Comparison of ENCODE assay signal across 8 cellular contexts in the genomic region with DNA sequence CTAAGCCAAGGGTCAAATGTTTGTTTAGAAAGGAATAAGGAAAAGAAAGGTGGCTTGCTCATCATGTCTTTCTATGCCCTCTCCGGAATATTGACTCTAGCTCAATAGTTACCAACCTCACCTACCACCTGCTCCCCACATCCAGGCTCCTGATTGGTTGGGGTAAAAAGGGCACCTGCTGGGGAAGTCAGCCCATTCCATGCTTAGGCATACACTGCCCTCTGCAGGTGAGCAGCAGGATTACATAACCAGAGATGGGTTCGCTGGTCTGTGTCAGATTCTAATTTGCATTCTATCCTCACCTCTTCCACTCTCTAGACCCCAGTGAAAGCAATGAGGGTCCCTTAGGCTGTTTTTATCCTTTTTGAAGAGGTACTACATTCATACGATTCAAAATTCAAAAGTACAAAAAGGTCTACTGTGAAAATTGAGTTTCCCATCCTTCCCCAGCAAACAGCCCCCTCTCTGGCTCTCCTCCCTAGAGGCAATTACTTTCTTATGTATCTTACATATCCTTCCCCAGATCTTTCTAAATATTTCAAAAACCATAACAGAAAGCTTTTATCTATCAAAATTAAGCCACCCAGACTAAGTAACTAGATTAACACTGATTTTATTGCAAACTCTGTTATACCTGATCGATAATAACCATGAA.
DNase-seq lines count a peak whose midpoint lies in the region; ATAC-seq and TF ChIP-seq lines count a peak whose summit lies in the region.

No MANE protein-coding gene starts in this region.

- H3K4me3 ChIP-seq in SJCRH30 (no peak overlapping the region), prostate gland (no peak overlapping the region)

- H3K27me3 Mint-ChIP-seq in activated naive CD4-positive, alpha-beta T cell treated with anti-CD3 and anti-CD28 coated beads, Interleukin-2, amount 10 ng/mL, durations not matched to agents 7 days and 5 days: peaks cover 32% of the 10 kb centered on the region
- peaks cover 6% of the 10 kb centered on the region for H3K27me3 Mint-ChIP-seq in glutamatergic neuron (ENCODE audit: unreplicated experiment)

- H3K9me3 ChIP-seq in SJCRH30 (replicated peaks) (no peaks in the 10 kb centered on the region), prostate gland (no peaks in the 10 kb centered on the region)

- H3K4me1 ChIP-seq in SJCRH30 (no peaks in the 10 kb centered on the region), prostate gland (replicated peaks) (no peaks in the 10 kb centered on the region)

- ATAC-seq in HG03432 (IDR thresholded peaks at IDR 0.05; ENCODE audit: unreplicated experiment): no peak
- ATAC-seq in HG03457 (IDR thresholded peaks at IDR 0.05; ENCODE audit: unreplicated experiment): no peak

- 24% methylated on average over 4 of the region's 4 CpGs for WGBS in prostate gland

- H3K27ac ChIP-seq in SJCRH30 (no peak overlapping the region), prostate gland (no peak overlapping the region)

- H3K27me3 ChIP-seq in SJCRH30 (no peaks in the 10 kb centered on the region), prostate gland (replicated peaks; ENCODE audit: insufficient read depth) (no peaks in the 10 kb centered on the region)

- H3K36me3 ChIP-seq in SJCRH30 (no peaks in the 10 kb centered on the region), prostate gland (no peaks in the 10 kb centered on the region)

- CTCF ChIA-PET in activated naive CD4-positive, alpha-beta T cell treated with anti-CD3 and anti-CD28 coated beads, Interleukin-2, amount 10 ng/mL, durations not matched to agents 7 days and 5 days (lab: Charles Lee): interaction anchor here (0.6 to 1.8 kb wide), 11 partner anchors 8 to 1129 kb away, joined by 3 to 6 read pairs (median 3); no protein-coding TSS in a partner anchor

- H3K36me3 Mint-ChIP-seq in activated naive CD4-positive, alpha-beta T cell treated with anti-CD3 and anti-CD28 coated beads, Interleukin-2, amount 10 ng/mL, durations not matched to agents 7 days and 5 days: no peaks in the 10 kb centered on the region
- H3K36me3 Mint-ChIP-seq in glutamatergic neuron (ENCODE audit: unreplicated experiment): peaks cover 3% of the 10 kb centered on the region

- TF ChIP-seq CTCF in glutamatergic neuron (IDR thresholded peaks at IDR 0.05; ENCODE audit: partially characterized antibody, unreplicated experiment): peak; percentile 91
- peak; percentile 51 to 75 (median 62) for TF ChIP-seq CTCF in prostate gland (IDR thresholded peaks at IDR 0.05)

- no peaks in the 10 kb centered on the region for H3K4me1 Mint-ChIP-seq in activated naive CD4-positive, alpha-beta T cell treated with anti-CD3 and anti-CD28 coated beads, Interleukin-2, amount 10 ng/mL, durations not matched to agents 7 days and 5 days
- H3K4me1 Mint-ChIP-seq in glutamatergic neuron (ENCODE audit: low read depth, unreplicated experiment): no peaks in the 10 kb centered on the region

- no peak for TF ChIP-seq POLR2A in prostate gland (IDR thresholded peaks at IDR 0.05)

- no peaks in the 10 kb centered on the region for H3K9me3 Mint-ChIP-seq in activated naive CD4-positive, alpha-beta T cell treated with anti-CD3 and anti-CD28 coated beads, Interleukin-2, amount 10 ng/mL, durations not matched to agents 7 days and 5 days
- H3K9me3 Mint-ChIP-seq in glutamatergic neuron (ENCODE audit: unreplicated experiment): peaks cover 2% of the 10 kb centered on the region

- intact Hi-C loops in prostate gland (cut with DNase I): loop anchor here (10.0 kb wide), 1 partner anchor 886 kb away; no protein-coding TSS in a partner anchor

- H3K27ac Mint-ChIP-seq in activated naive CD4-positive, alpha-beta T cell treated with anti-CD3 and anti-CD28 coated beads, Interleukin-2, amount 10 ng/mL, durations not matched to agents 7 days and 5 days: no peak overlapping the region
- H3K27ac Mint-ChIP-seq in glutamatergic neuron (ENCODE audit: unreplicated experiment): no peak overlapping the region

- DNase-seq in Daoy (ENCODE audit: low read depth): peak; percentile 62
- peak; percentile 21 for DNase-seq in M059J (ENCODE audit: low read depth)
- peak; percentile 46 to 70 for DNase-seq in SJCRH30
- DNase-seq in activated naive CD4-positive, alpha-beta T cell treated with anti-CD3 and anti-CD28 coated beads, Interleukin-2, amount 10 ng/mL, durations not matched to agents 7 days and 5 days: peak; percentile 76
- DNase-seq in glutamatergic neuron: peak; percentile 78
- peak; percentile 18 for DNase-seq in prostate gland (ENCODE audit: low spot score)

- no peak overlapping the region for H3K4me3 Mint-ChIP-seq in activated naive CD4-positive, alpha-beta T cell treated with anti-CD3 and anti-CD28 coated beads, Interleukin-2, amount 10 ng/mL, durations not matched to agents 7 days and 5 days
- no peak overlapping the region for H3K4me3 Mint-ChIP-seq in glutamatergic neuron (ENCODE audit: unreplicated experiment)

Comparison
In these comparisons a context has a peak if more than half of its experiments do, and no peak if none do; other contexts are left out.
1. DNase-seq: peak in every context shown above with its lines; median percentile 78 in glutamatergic neuron; 76 in activated naive CD4-positive, alpha-beta T cell treated with anti-CD3 and anti-CD28 coated beads, Interleukin-2, amount 10 ng/mL, durations not matched to agents 7 days and 5 days; 62 in Daoy; 58 in SJCRH30; 21 in M059J; 18 in prostate gland.